Comparison of ENCODE assay signal across 1 cellular context in the genomic region with DNA sequence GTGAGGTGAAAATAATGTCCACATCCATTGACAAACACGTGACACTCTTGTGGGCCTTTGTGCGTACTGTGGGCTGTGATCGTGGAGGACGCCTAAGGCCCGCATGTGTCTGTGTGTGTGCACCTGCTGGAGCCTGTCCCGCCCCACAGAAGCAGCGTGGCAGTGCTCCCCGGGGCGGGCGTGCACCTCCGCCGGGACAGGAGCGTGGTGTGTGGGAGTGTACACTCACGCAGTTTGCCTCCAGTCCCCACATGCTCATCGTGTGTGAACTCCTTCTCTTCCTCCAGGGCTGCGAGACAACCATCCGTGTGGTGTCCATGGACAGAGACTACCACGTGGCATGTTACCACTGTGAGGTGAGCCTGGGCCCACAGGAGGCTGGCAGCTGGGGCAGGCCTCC.
TF ChIP-seq lines count a peak whose summit lies in the region.

No MANE protein-coding gene starts in this region.

TF ChIP-seq in IMR-90, 13 proteins besides CTCF, POLR2A, EP300 and RAD21 (continued from another document):
- no peak for TF ChIP-seq MAFK (IDR thresholded peaks at IDR 0.05; ENCODE audit: low read depth, low read length)
- TF ChIP-seq MAZ (IDR thresholded peaks at IDR 0.05; ENCODE audit: borderline replicate concordance, low read depth, low read length): no peak
- TF ChIP-seq RCOR1 (IDR thresholded peaks at IDR 0.05; ENCODE audit: insufficient replicate concordance, low read length): no peak
- TF ChIP-seq CHD1 (IDR thresholded peaks at IDR 0.05; ENCODE audit: low read depth, low read length): no peak
- TF ChIP-seq, protein P1, sequence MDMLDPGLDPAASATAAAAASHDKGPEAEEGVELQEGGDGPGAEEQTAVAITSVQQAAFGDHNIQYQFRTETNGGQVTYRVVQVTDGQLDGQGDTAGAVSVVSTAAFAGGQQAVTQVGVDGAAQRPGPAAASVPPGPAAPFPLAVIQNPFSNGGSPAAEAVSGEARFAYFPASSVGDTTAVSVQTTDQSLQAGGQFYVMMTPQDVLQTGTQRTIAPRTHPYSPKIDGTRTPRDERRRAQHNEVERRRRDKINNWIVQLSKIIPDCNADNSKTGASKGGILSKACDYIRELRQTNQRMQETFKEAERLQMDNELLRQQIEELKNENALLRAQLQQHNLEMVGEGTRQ (IDR thresholded peaks at IDR 0.05; ENCODE audit: low read depth, low read length): no peak
- no peak for TF ChIP-seq FOS (IDR thresholded peaks at IDR 0.05; ENCODE audit: low read depth, low read length)
- no peak for TF ChIP-seq CEBPB (IDR thresholded peaks at IDR 0.05; ENCODE audit: low read depth, low read length)
